ENCODE assay signal across 8 cellular contexts in the genomic region with DNA sequence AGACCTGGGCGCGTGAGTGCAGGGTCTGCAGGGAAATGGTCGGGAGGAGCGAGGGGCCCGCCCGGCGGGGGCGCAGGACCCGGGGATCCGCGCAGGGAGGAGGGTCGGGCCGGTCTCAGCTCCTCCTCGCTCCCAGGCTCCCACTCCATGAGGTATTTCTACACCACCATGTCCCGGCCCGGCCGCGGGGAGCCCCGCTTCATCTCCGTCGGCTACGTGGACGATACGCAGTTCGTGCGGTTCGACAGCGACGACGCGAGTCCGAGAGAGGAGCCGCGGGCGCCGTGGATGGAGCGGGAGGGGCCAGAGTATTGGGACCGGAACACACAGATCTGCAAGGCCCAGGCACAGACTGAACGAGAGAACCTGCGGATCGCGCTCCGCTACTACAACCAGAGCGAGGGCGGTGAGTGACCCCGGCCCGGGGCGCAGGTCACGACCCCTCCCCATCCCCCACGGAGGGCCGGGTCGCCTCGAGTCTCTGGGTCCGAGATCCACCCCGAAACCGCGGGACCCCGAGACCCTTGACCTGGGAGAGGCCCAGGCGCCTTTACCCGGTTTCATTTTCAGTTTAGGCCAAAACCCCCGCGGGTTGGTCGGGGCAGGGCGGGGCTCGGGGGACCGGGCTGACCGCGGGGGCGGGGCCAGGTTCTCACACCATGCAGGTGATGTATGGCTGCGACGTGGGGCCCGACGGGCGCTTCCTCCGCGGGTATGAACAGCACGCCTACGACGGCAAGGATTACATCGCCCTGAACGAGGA. TPM values are rescaled to one million over a fixed set of nuclear protein-coding genes. Genes with fewer than 3 reads are reported as not detected.
DNase-seq lines count a peak whose midpoint lies in the region; ATAC-seq, FAIRE-seq and TF ChIP-seq lines count a peak whose summit lies in the region.

No MANE protein-coding gene starts in this region.

- ATAC-seq in GM18870 (IDR thresholded peaks at IDR 0.05; ENCODE audit: unreplicated experiment) (peak; percentile 68), HG03139 (IDR thresholded peaks at IDR 0.05; ENCODE audit: unreplicated experiment) (peak; percentile 65), T-helper 17 cell (peak; percentile 89)

- peak overlapping the region; percentile 87 for H3K4me3 Mint-ChIP-seq in T-helper 17 cell

- no peak for TF ChIP-seq CTCF in AG10803 (conservative IDR thresholded peaks at IDR 0.05; ENCODE audit: low read length)

- peak overlapping the region; percentile 54 for H3K9ac ChIP-seq in skeletal muscle satellite cell (ENCODE audit: low read depth, low read length)

- no peaks in the 10 kb centered on the region for H3K4me1 ChIP-seq in iPS DF 6.9 (ENCODE audit: control insufficient read depth, insufficient read depth, low read length)
- no peaks in the 10 kb centered on the region for H3K4me1 ChIP-seq in skeletal muscle satellite cell (ENCODE audit: control insufficient read depth, insufficient read depth, low read length)

- no peaks in the 10 kb centered on the region for H3K36me3 Mint-ChIP-seq in T-helper 17 cell (ENCODE audit: low read depth)

- peak overlapping the region; percentile 77 for H3K27ac Mint-ChIP-seq in T-helper 17 cell

- H3K36me3 ChIP-seq in iPS DF 6.9 (ENCODE audit: control insufficient read depth, insufficient read depth, low read length) (no peaks in the 10 kb centered on the region), skeletal muscle satellite cell (ENCODE audit: insufficient read depth, low read length) (no peaks in the 10 kb centered on the region)

- H3K4me2 ChIP-seq in skeletal muscle satellite cell (ENCODE audit: low read length), result peak overlapping the region; percentile 81

- H3K27ac ChIP-seq in iPS DF 6.9 (ENCODE audit: low read length), result no peak overlapping the region

- peaks cover 2% of the 10 kb centered on the region for H3K4me1 Mint-ChIP-seq in T-helper 17 cell

- H3K27me3 ChIP-seq in iPS DF 6.9 (ENCODE audit: control insufficient read depth, insufficient read depth, low read length), result no peaks in the 10 kb centered on the region
- peaks cover 21% of the 10 kb centered on the region for H3K27me3 ChIP-seq in skeletal muscle satellite cell (ENCODE audit: control insufficient read depth, insufficient read depth, low read length)

- no peak for FAIRE-seq in HTR-8/SVneo (lab: Jason Lieb, UNC)

- H3K27me3 Mint-ChIP-seq in T-helper 17 cell, result no peaks in the 10 kb centered on the region

- WGBS in iPS DF 6.9 (ENCODE audit: insufficient coverage, insufficient read length), result no CpG with 5 or more reads among the region's 81 CpGs

- H3K9me3 ChIP-seq in T-helper 17 cell (ENCODE audit: control insufficient read depth, low read length, poor library complexity, severe bottlenecking) (no peaks in the 10 kb centered on the region), iPS DF 6.9 (ENCODE audit: control insufficient read depth, insufficient read depth, low read length) (no peaks in the 10 kb centered on the region), skeletal muscle satellite cell (replicated peaks; ENCODE audit: low read length) (no peaks in the 10 kb centered on the region)

- H3K4me3 ChIP-seq in AG10803 (ENCODE audit: low read length), result peak overlapping the region; percentile 64
- peak overlapping the region; percentile 46; the same call in 1 of the 2 replicates for H3K4me3 ChIP-seq in iPS DF 6.9 (ENCODE audit: low read length)
- peak overlapping the region; percentile 68 for H3K4me3 ChIP-seq in skeletal muscle satellite cell (ENCODE audit: low read length)

- DNase-seq in AG10803 (ENCODE audit: low read depth) (peak; percentile 26), T-helper 17 cell (peak; percentile 62 to 92 (median 83)), astrocyte of the hippocampus (ENCODE audit: low read depth, low spot score) (peak; percentile 47), iPS DF 6.9 (ENCODE audit: low read depth, low spot score) (no peak), HTR-8/SVneo (ENCODE audit: insufficient read length, low spot score) (no peak)

RNA-seq across cellular contexts. Expression of a gene that starts 54.3 kb away (rescaled TPM):
- 1,000 to 10,000 TPM; 1,960 to 2,242 TPM for total RNA-seq in T-helper 17 cell
- total RNA-seq in skeletal muscle satellite cell (2012; rRNA removed), result 107 and 183 TPM in 2 replicates

Comparison
In these comparisons a context has a peak if more than half of its experiments do, and no peak if none do; other contexts are left out.
1. DNase-seq: peak in AG10803 (single experiment), T-helper 17 cell (3 of 3) and astrocyte of the hippocampus (single experiment); none in iPS DF 6.9 (single experiment) and HTR-8/SVneo (single experiment).
2. Peak in every context shown above with its lines, with median percentiles within 50 percentile points of each other: H3K4me3 ChIP-seq and ATAC-seq.